ENCODE assay signal across 8 cellular contexts in genomic region chr12:132687211-132688164, GRCh38. TPM values are rescaled to one million over a fixed set of nuclear protein-coding genes. Genes with fewer than 3 reads are reported as not detected.
DNase-seq lines count a peak whose midpoint lies in the region; ATAC-seq and TF ChIP-seq lines count a peak whose summit lies in the region.

POLE (minus strand) TSS chr12:132687342; CDS start chr12:132687315, 27 bp downstream.
PXMP2 (plus strand) TSS chr12:132687587; CDS start chr12:132687671, 84 bp downstream.

- H3K9me3 Mint-ChIP-seq in activated naive CD4-positive, alpha-beta T cell treated with anti-CD3 and anti-CD28 coated beads, Interleukin-2, amount 50 U/mL, for 24 hours = no peaks in the 10 kb centered on the region
- H3K9me3 Mint-ChIP-seq in glutamatergic neuron (ENCODE audit: unreplicated experiment) = peaks cover 5% of the 10 kb centered on the region
- H3K9me3 Mint-ChIP-seq in osteocyte (ENCODE audit: unreplicated experiment) = no peaks in the 10 kb centered on the region

- peak; percentile 98 for DNase-seq in GM12865 (ENCODE audit: low read depth)
- DNase-seq in NCI-H1105 treated with DMSO at 0.1 percent for 48 hours (lab: John Stamatoyannopoulos, UW) = peak; percentile 94
- DNase-seq in SKM-1 (lab: John Stamatoyannopoulos, UW; ENCODE audit: unreplicated experiment) = peak; percentile 20
- peak; percentile 98 for DNase-seq in glutamatergic neuron
- peak; percentile 98 for DNase-seq in osteocyte (ENCODE audit: extremely low spot score, unreplicated experiment)
- DNase-seq in testis = peak; percentile 97

- peak; percentile 5 for TF ChIP-seq CTCF in GM12865 (IDR thresholded peaks at IDR 0.05; ENCODE audit: insufficient read depth, low read depth, low read length, missing control alignments)
- no peak for TF ChIP-seq CTCF in glutamatergic neuron (IDR thresholded peaks at IDR 0.05; ENCODE audit: partially characterized antibody, unreplicated experiment)
- no peak for TF ChIP-seq CTCF in osteocyte (IDR thresholded peaks at IDR 0.05)
- TF ChIP-seq CTCF in testis (IDR thresholded peaks at IDR 0.05) = peak in 2 of 3 experiments; percentile 4 to 14

- H3K36me3 ChIP-seq in testis (ENCODE audit: low read depth, missing control alignments) = no peaks in the 10 kb centered on the region

- H3K36me3 Mint-ChIP-seq in activated naive CD4-positive, alpha-beta T cell treated with anti-CD3 and anti-CD28 coated beads, Interleukin-2, amount 50 U/mL, for 24 hours = no peaks in the 10 kb centered on the region
- H3K36me3 Mint-ChIP-seq in glutamatergic neuron (ENCODE audit: unreplicated experiment) (no peaks in the 10 kb centered on the region), osteocyte (ENCODE audit: unreplicated experiment) (no peaks in the 10 kb centered on the region)

- H3K27ac Mint-ChIP-seq in activated naive CD4-positive, alpha-beta T cell treated with anti-CD3 and anti-CD28 coated beads, Interleukin-2, amount 50 U/mL, for 24 hours = peak within 1 kb of the TSS; percentile 62
- no peak within 1 kb of the TSS for H3K27ac Mint-ChIP-seq in glutamatergic neuron (ENCODE audit: unreplicated experiment)
- no peak within 1 kb of the TSS for H3K27ac Mint-ChIP-seq in osteocyte (ENCODE audit: unreplicated experiment)

- H3K4me1 Mint-ChIP-seq in activated naive CD4-positive, alpha-beta T cell treated with anti-CD3 and anti-CD28 coated beads, Interleukin-2, amount 50 U/mL, for 24 hours = peaks cover 27% of the 10 kb centered on the region
- peaks cover 9% of the 10 kb centered on the region for H3K4me1 Mint-ChIP-seq in glutamatergic neuron (ENCODE audit: low read depth, unreplicated experiment)
- H3K4me1 Mint-ChIP-seq in osteocyte (ENCODE audit: unreplicated experiment) = peaks cover 20% of the 10 kb centered on the region

- H3K9me3 ChIP-seq in testis = no peaks in the 10 kb centered on the region

- intact Hi-C loops in testis (cut with DNase I; ENCODE audit: low total_unique reads) = no loop called here

- TF ChIP-seq POLR2A in testis (IDR thresholded peaks at IDR 0.05) = no peak

- H3K27me3 Mint-ChIP-seq in activated naive CD4-positive, alpha-beta T cell treated with anti-CD3 and anti-CD28 coated beads, Interleukin-2, amount 50 U/mL, for 24 hours = no peaks in the 10 kb centered on the region
- no peaks in the 10 kb centered on the region for H3K27me3 Mint-ChIP-seq in glutamatergic neuron (ENCODE audit: unreplicated experiment)
- H3K27me3 Mint-ChIP-seq in osteocyte (ENCODE audit: unreplicated experiment) = no peaks in the 10 kb centered on the region

- 0 to 1% methylated on average over 35 to 82 of the region's 134 CpGs for WGBS in testis, 2 donors

- H3K4me3 ChIP-seq in GM12865 (ENCODE audit: low read depth, low read length) = peak within 1 kb of the TSS; percentile 75
- peak within 1 kb of the TSS; percentile 75 to 86 for H3K4me3 ChIP-seq in testis

- peak within 1 kb of the TSS in 1 of 2 donors; percentile 72 for H3K27ac ChIP-seq in testis

- H3K27me3 ChIP-seq in testis = no peaks in the 10 kb centered on the region

- H3K4me3 Mint-ChIP-seq in activated naive CD4-positive, alpha-beta T cell treated with anti-CD3 and anti-CD28 coated beads, Interleukin-2, amount 50 U/mL, for 24 hours = peak within 1 kb of the TSS; percentile 85
- H3K4me3 Mint-ChIP-seq in glutamatergic neuron (ENCODE audit: unreplicated experiment) (peak within 1 kb of the TSS; percentile 63), osteocyte (ENCODE audit: unreplicated experiment) (peak within 1 kb of the TSS; percentile 75)

- peak; percentile 93 for ATAC-seq in HG02678 (IDR thresholded peaks at IDR 0.05; ENCODE audit: unreplicated experiment)

- H3K4me1 ChIP-seq in testis = peaks cover 7% of the 10 kb centered on the region

RNA-seq across cellular contexts. Expression of gene POLE, which starts in this region (rescaled TPM):
- 38.6 TPM for total RNA-seq in glutamatergic neuron (ENCODE audit: unreplicated experiment)
- 72.5 and 74.4 TPM in 2 replicates for total RNA-seq in osteocyte
- total RNA-seq in testis = 100 to 1,000 TPM; 123 to 288 TPM
- polyA plus RNA-seq in testis (ENCODE audit: insufficient read depth, low read depth, low replicate concordance) = 76.8 TPM

RNA-seq across cellular contexts. Expression of gene PXMP2, which starts in this region (rescaled TPM):
- total RNA-seq in glutamatergic neuron (ENCODE audit: unreplicated experiment) (9.8 TPM), osteocyte (25.6 and 28.1 TPM in 2 replicates), testis (10 to 100 TPM; 16.0 to 26.5 TPM)
- polyA plus RNA-seq in testis (ENCODE audit: insufficient read depth, low read depth, low replicate concordance) = 13.5 TPM

Comparison
In these comparisons a context has a peak if more than half of its experiments do, and no peak if none do; other contexts are left out.
1. DNase-seq: peak in every context shown above with its lines; median percentile 98 in GM12865; 98 in glutamatergic neuron; 98 in osteocyte; 97 in testis; 94 in NCI-H1105 treated with DMSO at 0.1 percent for 48 hours; 20 in SKM-1.
2. CTCF ChIP-seq: peak in GM12865 (single experiment) and testis (2 of 3); none in glutamatergic neuron (single experiment) and osteocyte (single experiment).
3. Peak in every context shown above with its lines, with median percentiles within 50 percentile points of each other: H3K4me3 Mint-ChIP-seq.